In the genomic region with DNA sequence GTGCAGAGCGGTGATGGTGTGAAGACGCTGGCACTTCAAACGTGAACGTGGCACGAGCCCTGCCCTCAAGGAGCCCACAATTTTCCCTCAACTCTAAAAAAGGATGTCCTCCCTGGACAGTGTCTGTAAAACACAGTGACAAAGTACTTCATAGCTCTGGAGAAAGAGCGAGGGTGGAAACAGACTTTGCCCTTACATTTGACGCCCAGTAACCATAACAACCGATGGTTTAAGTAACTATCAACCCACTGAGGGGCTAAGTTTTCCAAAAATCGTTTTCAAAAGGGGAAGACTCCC, we compare ENCODE assay signal across 8 cellular contexts. TPM values are rescaled to one million over a fixed set of nuclear protein-coding genes. Genes with fewer than 3 reads are reported as not detected.
DNase-seq lines count a peak whose midpoint lies in the region; ATAC-seq and TF ChIP-seq lines count a peak whose summit lies in the region.

No MANE protein-coding gene starts in this region.

- no peaks in the 10 kb centered on the region for H3K27me3 Mint-ChIP-seq in activated T-cell treated with anti-CD3 and anti-CD28 coated beads, Interleukin-2, amount 50 U/mL, for 4 hours (ENCODE audit: low read depth)
- H3K27me3 Mint-ChIP-seq in activated naive CD8-positive, alpha-beta T cell treated with anti-CD3 and anti-CD28 coated beads, Interleukin-2, amount 10 ng/mL, durations not matched to agents 7 days and 5 days: peaks cover 4% of the 10 kb centered on the region
- peaks cover 0 to 14% (median 11%) of the 10 kb centered on the region in 3 donors for H3K27me3 Mint-ChIP-seq in immature natural killer cell (ENCODE audit: low read depth in 3 of 3)

- no peaks in the 10 kb centered on the region for H3K9me3 ChIP-seq in testis

- H3K36me3 Mint-ChIP-seq in activated T-cell treated with anti-CD3 and anti-CD28 coated beads, Interleukin-2, amount 50 U/mL, for 4 hours (ENCODE audit: insufficient read depth): no peaks in the 10 kb centered on the region
- peaks cover 1% of the 10 kb centered on the region for H3K36me3 Mint-ChIP-seq in activated naive CD8-positive, alpha-beta T cell treated with anti-CD3 and anti-CD28 coated beads, Interleukin-2, amount 10 ng/mL, durations not matched to agents 7 days and 5 days
- H3K36me3 Mint-ChIP-seq in immature natural killer cell: no peaks in the 10 kb centered on the region

- peak overlapping the region; percentile 73 to 86 for H3K27ac ChIP-seq in testis

- H3K9me3 Mint-ChIP-seq in activated T-cell treated with anti-CD3 and anti-CD28 coated beads, Interleukin-2, amount 50 U/mL, for 4 hours: no peaks in the 10 kb centered on the region
- H3K9me3 Mint-ChIP-seq in activated naive CD8-positive, alpha-beta T cell treated with anti-CD3 and anti-CD28 coated beads, Interleukin-2, amount 10 ng/mL, durations not matched to agents 7 days and 5 days: no peaks in the 10 kb centered on the region
- H3K9me3 Mint-ChIP-seq in immature natural killer cell: no peaks in the 10 kb centered on the region

- intact Hi-C loops in testis (cut with DNase I; ENCODE audit: low total_unique reads): no loop called here

- H3K27ac Mint-ChIP-seq in activated naive CD8-positive, alpha-beta T cell treated with anti-CD3 and anti-CD28 coated beads, Interleukin-2, amount 10 ng/mL, durations not matched to agents 7 days and 5 days: peak overlapping the region; percentile 90
- H3K27ac Mint-ChIP-seq in immature natural killer cell: peak overlapping the region; percentile 89 to 96 (median 92)

- H3K4me1 Mint-ChIP-seq in activated T-cell treated with anti-CD3 and anti-CD28 coated beads, Interleukin-2, amount 50 U/mL, for 4 hours (ENCODE audit: low read depth): peaks cover 39% of the 10 kb centered on the region
- peaks cover 30% of the 10 kb centered on the region for H3K4me1 Mint-ChIP-seq in activated naive CD8-positive, alpha-beta T cell treated with anti-CD3 and anti-CD28 coated beads, Interleukin-2, amount 10 ng/mL, durations not matched to agents 7 days and 5 days
- peaks cover 27 to 30% of the 10 kb centered on the region in 2 donors for H3K4me1 Mint-ChIP-seq in immature natural killer cell

- POLR2A ChIA-PET in activated naive CD8-positive, alpha-beta T cell treated with anti-CD3 and anti-CD28 coated beads, Interleukin-2, amount 10 ng/mL, durations not matched to agents 7 days and 5 days (lab: Charles Lee): interaction anchor here (0.6 to 3.1 kb wide), 5 partner anchors 86 to 244 kb away, joined by 3 to 35 read pairs (median 7); a partner anchor contains a TSS

- no peak for TF ChIP-seq POLR2A in testis (IDR thresholded peaks at IDR 0.05)

- peak overlapping the region; percentile 97 to 99 for H3K4me3 ChIP-seq in testis

- 11 to 19% methylated on average over 9 of the region's 9 CpGs for whole genome bisulfite sequencing in testis, 2 donors

- H3K36me3 ChIP-seq in testis (ENCODE audit: low read depth, missing control alignments): no peaks in the 10 kb centered on the region

- peak overlapping the region; percentile 87 for H3K4me3 Mint-ChIP-seq in activated T-cell treated with anti-CD3 and anti-CD28 coated beads, Interleukin-2, amount 50 U/mL, for 4 hours
- H3K4me3 Mint-ChIP-seq in activated naive CD8-positive, alpha-beta T cell treated with anti-CD3 and anti-CD28 coated beads, Interleukin-2, amount 10 ng/mL, durations not matched to agents 7 days and 5 days: peak overlapping the region; percentile 96
- peak overlapping the region; percentile 90 to 97 (median 95) for H3K4me3 Mint-ChIP-seq in immature natural killer cell

- ATAC-seq in activated T-cell treated with anti-CD3 and anti-CD28 coated beads, Interleukin-2, amount 50 U/mL, for 4 hours: no peak
- ATAC-seq in activated naive CD8-positive, alpha-beta T cell treated with anti-CD3 and anti-CD28 coated beads, Interleukin-2, amount 10 ng/mL, durations not matched to agents 7 days and 5 days (ENCODE audit: low read depth): no peak
- ATAC-seq in GM21390 (IDR thresholded peaks at IDR 0.05; ENCODE audit: unreplicated experiment) (no peak), HG03175 (IDR thresholded peaks at IDR 0.05; ENCODE audit: unreplicated experiment) (no peak)

- H3K4me1 ChIP-seq in testis: peaks cover 20% of the 10 kb centered on the region

- no peak for TF ChIP-seq CTCF in testis (IDR thresholded peaks at IDR 0.05)

- no peaks in the 10 kb centered on the region for H3K27me3 ChIP-seq in testis

- DNase-seq in activated T-cell treated with anti-CD3 and anti-CD28 coated beads, Interleukin-2, amount 50 U/mL, for 4 hours: no peak
- DNase-seq in activated T-cell treated with anti-CD3 and anti-CD28 coated beads, Interleukin-2, amount 50 U/mL, for 48 hours: no peak
- no peak for DNase-seq in activated naive CD8-positive, alpha-beta T cell treated with anti-CD3 and anti-CD28 coated beads, Interleukin-2, amount 10 ng/mL, durations not matched to agents 7 days and 5 days
- DNase-seq in immature natural killer cell (no peak), testis (no peak), RPMI8226 (no peak)

RNA-seq across cellular contexts. Expression of a gene that starts 1.0 kb away (rescaled TPM):
- 10 to 100 TPM; 18.4 to 20.4 (median 19.9) TPM for total RNA-seq in activated T-cell treated with anti-CD3 and anti-CD28 coated beads, Interleukin-2, amount 50 U/mL, for 4 hours
- total RNA-seq in activated naive CD8-positive, alpha-beta T cell treated with anti-CD3 and anti-CD28 coated beads, Interleukin-2, amount 10 ng/mL, durations not matched to agents 7 days and 5 days: 10 to 100 TPM; 12.0 to 12.8 TPM
- 1 to 10 TPM; 4.7 to 8.1 (median 6.3) TPM for polyA plus RNA-seq in immature natural killer cell
- total RNA-seq in testis: 10 to 100 TPM; 66.0 to 99.9 TPM
- 136 TPM for polyA plus RNA-seq in testis (ENCODE audit: insufficient read depth, low read depth, low replicate concordance)
